In the genomic region with DNA sequence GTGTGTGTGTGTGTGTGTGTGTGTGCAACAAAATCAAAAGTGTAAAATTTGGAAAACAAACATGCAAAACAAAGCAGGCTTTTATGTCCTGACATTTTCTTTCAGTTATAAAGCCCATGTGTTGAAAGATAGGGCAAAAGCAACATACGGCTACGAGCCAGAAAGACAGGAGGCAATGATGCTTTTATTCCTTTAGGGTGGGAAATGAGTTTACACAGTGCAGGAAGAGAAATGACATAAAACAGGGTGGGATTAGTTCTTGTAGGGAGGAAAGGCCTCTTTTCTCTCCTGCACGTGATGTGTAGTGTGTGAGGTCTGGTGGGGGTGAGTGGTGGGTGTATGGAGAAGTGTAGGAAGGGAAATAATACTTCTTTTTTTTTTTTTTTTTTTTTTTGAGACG, we compare ENCODE assay signal across 24 cellular contexts. TPM values are rescaled to one million over a fixed set of nuclear protein-coding genes. Genes with fewer than 3 reads are reported as not detected.
DNase-seq lines count a peak whose midpoint lies in the region; ATAC-seq, FAIRE-seq and TF ChIP-seq lines count a peak whose summit lies in the region.
"Had no signal": no experiment of that assay in that cellular context is flagged by ENCODE, and none has a peak within 500 bp of the region (broad histone marks: within the 10 kb centered on the region; RNA-seq: fewer than 3 reads in every experiment).

No MANE protein-coding gene starts in this region.

- H3K4me3 ChIP-seq in mucosa of descending colon: no peak overlapping the region
- H3K4me3 ChIP-seq in osteoblast (ENCODE audit: insufficient read depth, low read length): no peak overlapping the region
- no peak overlapping the region for H3K4me3 ChIP-seq in BE2C (ENCODE audit: low read depth, low read length)
- H3K4me3 ChIP-seq: BLaER1 treated with 17β-estradiol and CSF1 and Interleukin-3, amounts not matched to agents 10 nM and 100 nM; GM23248; HAP-1 had no signal

- FAIRE-seq in HTR-8/SVneo (lab: Jason Lieb, UNC) (peak; percentile 59), H54 (lab: Jason Lieb, UNC) (no peak)
- FAIRE-seq: A204.1, G401.6, GM19239, H1 had no signal

- H2AFZ ChIP-seq in osteoblast (ENCODE audit: low read length): no peak overlapping the region
- H2AFZ ChIP-seq: GM23248 had no signal

- H3K27me3 ChIP-seq in osteoblast (ENCODE audit: insufficient read depth, low read length) (no peaks in the 10 kb centered on the region), BE2C (no peaks in the 10 kb centered on the region)
- H3K27me3 ChIP-seq: BLaER1 treated with 17β-estradiol and CSF1 and Interleukin-3, amounts not matched to agents 10 nM and 100 nM had no signal

- H3K4me1 ChIP-seq in mucosa of descending colon (ENCODE audit: low read depth): peaks cover 47% of the 10 kb centered on the region
- H3K4me1 ChIP-seq in osteoblast (ENCODE audit: insufficient read depth, low read length): no peaks in the 10 kb centered on the region
- no peaks in the 10 kb centered on the region for H3K4me1 ChIP-seq in BE2C

- intact Hi-C loops in mucosa of descending colon (cut with DNase I, micrococcal nuclease): no loop called here

- DNase-seq in CD1c-positive myeloid dendritic cell (ENCODE audit: extremely low spot score) (peak; percentile 30), HTR-8/SVneo (ENCODE audit: insufficient read length, low spot score) (no peak), mucosa of descending colon (peak in 1 of 3 donors; percentile 61), osteoblast (ENCODE audit: insufficient read length, low spot score, missing footprints) (peak; percentile 14), BE2C (no peak), NCI-H2081 treated with DMSO at 0.1 percent for 48 hours (lab: John Stamatoyannopoulos, UW) (no peak), islet precursor cell (no peak), H54 (ENCODE audit: insufficient read length, low spot score) (no peak)
- DNase-seq: Calu3; CD4-positive, alpha-beta memory T cell; COR-L47; DMS53; DMS79 treated with DMSO at 0.1 percent for 48 hours; GM23248; HFFc6 had no signal

- no peak overlapping the region for H3K27ac ChIP-seq in osteoblast (ENCODE audit: low read depth, low read length)
- H3K27ac ChIP-seq: 22Rv1; BLaER1 treated with 17β-estradiol and CSF1 and Interleukin-3, amounts not matched to agents 10 nM and 100 nM; GM23248 had no signal

- peak; percentile 61 for ATAC-seq in mucosa of descending colon

- no peaks in the 10 kb centered on the region for H3K79me2 ChIP-seq in osteoblast (ENCODE audit: insufficient read depth, low read length)

- no peaks in the 10 kb centered on the region for H3K36me3 ChIP-seq in mucosa of descending colon (ENCODE audit: low read depth)
- H3K36me3 ChIP-seq in osteoblast (ENCODE audit: insufficient read depth, low read length): no peaks in the 10 kb centered on the region
- no peaks in the 10 kb centered on the region for H3K36me3 ChIP-seq in BE2C
- H3K36me3 ChIP-seq: BLaER1 treated with 17β-estradiol and CSF1 and Interleukin-3, amounts not matched to agents 10 nM and 100 nM; HAP-1 had no signal

- no peak for TF ChIP-seq CTCF in mucosa of descending colon (IDR thresholded peaks at IDR 0.05)
- no peak for TF ChIP-seq CTCF in osteoblast (IDR thresholded peaks at IDR 0.05; ENCODE audit: extremely low read depth, low read depth, low read length)
- no peak for TF ChIP-seq CTCF in BE2C (IDR thresholded peaks at IDR 0.05; ENCODE audit: low read depth, low read length)

- H3K4me2 ChIP-seq in osteoblast (ENCODE audit: insufficient read depth, low read length): no peak overlapping the region
- H3K4me2 ChIP-seq: BLaER1 treated with 17β-estradiol and CSF1 and Interleukin-3, amounts not matched to agents 10 nM and 100 nM had no signal

- no peaks in the 10 kb centered on the region for H3K9me3 ChIP-seq in mucosa of descending colon
- no peaks in the 10 kb centered on the region for H3K9me3 ChIP-seq in osteoblast (ENCODE audit: low read depth, low read length)
- H3K9me3 ChIP-seq in BE2C: no peaks in the 10 kb centered on the region
- H3K9me3 ChIP-seq: BLaER1 treated with 17β-estradiol and CSF1 and Interleukin-3, amounts not matched to agents 10 nM and 100 nM; HAP-1 had no signal

- H4K20me1 ChIP-seq in osteoblast (ENCODE audit: insufficient read depth, low read length): no peaks in the 10 kb centered on the region
- H4K20me1 ChIP-seq: BLaER1 treated with 17β-estradiol and CSF1 and Interleukin-3, amounts not matched to agents 10 nM and 100 nM had no signal

- no peak for TF ChIP-seq POLR2A in H54 (IDR thresholded peaks at IDR 0.05; ENCODE audit: low read depth, low read length)

RNA-seq across cellular contexts. Expression of gene IL18, which starts 29.4 kb away (rescaled TPM):
- 100 to 1,000 TPM in 1 of 3 donors, 10 to 100 TPM in 2; 69.4 to 114 (median 85.0) TPM for total RNA-seq in mucosa of descending colon
- 0.59 TPM in 1 of 2 replicates, not detected in the other for total RNA-seq in osteoblast
- not detected for polyA plus RNA-seq in BE2C (2012; ENCODE audit: insufficient read depth, insufficient read length, low read depth)
- total RNA-seq: Daoy had no signal
- polyA plus RNA-seq: CD4-positive, alpha-beta memory T cell had no signal

RNA-seq across cellular contexts. Expression of gene TEX12, which starts 32.7 kb away (rescaled TPM):
- under 1 TPM; 0.52 to 0.80 (median 0.60) TPM for total RNA-seq in mucosa of descending colon
- total RNA-seq in osteoblast: 0.59 TPM in 1 of 2 replicates, not detected in the other
- not detected for polyA plus RNA-seq in BE2C (2012; ENCODE audit: insufficient read depth, insufficient read length, low read depth)
- total RNA-seq: Calu3, Daoy, H1, HFFc6 had no signal
- polyA plus RNA-seq: CD14-positive monocyte; CD4-positive, alpha-beta memory T cell; GM23248; H1 had no signal

RNA-seq across cellular contexts. Expression of gene BCO2, which starts 40.8 kb away (rescaled TPM):
- total RNA-seq in mucosa of descending colon (1 to 10 TPM; 3.7 to 9.8 (median 7.1) TPM), osteoblast (0.72 and 2.4 TPM in 2 replicates)
- polyA plus RNA-seq in BE2C (2012; ENCODE audit: insufficient read depth, insufficient read length, low read depth): 4.9 TPM
- total RNA-seq: GM23248 had no signal

RNA-seq across cellular contexts. Expression of gene SDHD, which starts 47.8 kb away (rescaled TPM):
- total RNA-seq in mucosa of descending colon (100 to 1,000 TPM; 185 to 312 (median 202) TPM), osteoblast (100 and 119 TPM in 2 replicates)
- polyA plus RNA-seq in BE2C (2012; ENCODE audit: insufficient read depth, insufficient read length, low read depth): 194 TPM

RNA-seq across cellular contexts. Expression of gene TIMM8B, which starts 47.9 kb away (rescaled TPM):
- total RNA-seq in mucosa of descending colon (10 to 100 TPM; 37.9 to 56.5 (median 42.7) TPM), osteoblast (34.2 and 39.8 TPM in 2 replicates)
- polyA plus RNA-seq in BE2C (2012; ENCODE audit: insufficient read depth, insufficient read length, low read depth): 380 TPM

Comparison
In these comparisons a context has a peak if more than half of its experiments do, and no peak if none do; other contexts are left out.
1. DNase-seq: peak in CD1c-positive myeloid dendritic cell (single experiment) and osteoblast (single experiment); none in HTR-8/SVneo (single experiment), BE2C (single experiment), NCI-H2081 treated with DMSO at 0.1 percent for 48 hours (single experiment), islet precursor cell (single experiment) and H54 (single experiment).
2. RNA of gene IL18, which starts 29.4 kb away (total RNA-seq): 69.4 to 114 TPM in mucosa of descending colon; 0.59 TPM in osteoblast; every median in the first group is over 10 times any median in the second.